Comparison of ENCODE assay signal across 8 cellular contexts in the genomic region with DNA sequence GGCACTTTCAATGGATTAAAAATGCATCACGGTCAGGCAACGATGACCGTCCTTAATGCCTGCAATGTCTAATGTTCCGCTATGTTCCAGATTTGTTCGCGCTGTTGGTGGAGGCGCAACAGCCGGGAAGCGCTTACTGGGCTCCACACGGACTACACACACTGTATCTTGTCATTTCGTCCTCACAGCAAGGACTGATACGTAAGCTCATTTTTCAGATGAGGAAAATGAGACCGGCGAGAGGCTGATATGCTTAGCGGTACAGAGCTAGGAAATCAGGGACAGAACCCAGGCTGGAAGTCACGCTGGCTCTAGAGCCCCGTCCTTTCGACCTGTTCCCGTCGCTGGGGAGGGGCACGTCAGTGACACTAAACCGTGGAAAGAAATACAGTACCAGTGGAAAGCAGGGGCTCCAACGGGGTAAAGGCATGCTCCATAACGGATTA. TPM values are rescaled to one million over a fixed set of nuclear protein-coding genes. Genes with fewer than 3 reads are reported as not detected.
DNase-seq lines count a peak whose midpoint lies in the region; ATAC-seq, FAIRE-seq and TF ChIP-seq lines count a peak whose summit lies in the region.

No MANE protein-coding gene starts in this region.

- no peaks in the 10 kb centered on the region for H3K27me3 ChIP-seq in CD8-positive, alpha-beta T cell (ENCODE audit: insufficient read depth, low read length)
- no peaks in the 10 kb centered on the region for H3K27me3 ChIP-seq in neuron (ENCODE audit: insufficient read depth, low read length)

- peaks cover 42% of the 10 kb centered on the region for H3K4me1 Mint-ChIP-seq in CD8-positive, alpha-beta T cell (ENCODE audit: low read depth)

- H3K4me1 ChIP-seq in CD8-positive, alpha-beta T cell (ENCODE audit: insufficient read depth, low read length), result peaks cover 45% of the 10 kb centered on the region
- H3K4me1 ChIP-seq in neuron (ENCODE audit: insufficient read depth, low read length), result peaks cover 3% of the 10 kb centered on the region

- no peak for TF ChIP-seq CTCF in CD8-positive, alpha-beta T cell (IDR thresholded peaks at IDR 0.05)

- peak overlapping the region; percentile 84 for H3K27ac ChIP-seq in CD8-positive, alpha-beta T cell (ENCODE audit: low read depth, low read length)

- H3K4me3 ChIP-seq in CD8-positive, alpha-beta T cell (ENCODE audit: low read depth, low read length), result peak overlapping the region; percentile 67
- H3K4me3 ChIP-seq in neuron (ENCODE audit: low read length), result peak overlapping the region; percentile 78

- ATAC-seq in CD8-positive, alpha-beta T cell, result peak; percentile 34
- peak; percentile 32 for ATAC-seq in HG03280 (IDR thresholded peaks at IDR 0.05; ENCODE audit: unreplicated experiment)

- H3K9me3 ChIP-seq in CD8-positive, alpha-beta T cell (ENCODE audit: low read length), result no peaks in the 10 kb centered on the region
- H3K9me3 ChIP-seq in neuron (ENCODE audit: low read length), result no peaks in the 10 kb centered on the region

- H2AFZ ChIP-seq in neuron (ENCODE audit: low read depth, low read length), result peak overlapping the region; percentile 98

- H3K36me3 Mint-ChIP-seq in CD8-positive, alpha-beta T cell, result peaks cover 14% of the 10 kb centered on the region

- POLR2A ChIA-PET in CD8-positive, alpha-beta T cell (lab: Charles Lee), result interaction anchor here (0.7 to 6.0 kb wide), 26 partner anchors 8 to 175 kb away, joined by 3 to 144 read pairs (median 6); no protein-coding TSS in a partner anchor

- intact Hi-C loops in CD8-positive, alpha-beta T cell (cut with DNase I, micrococcal nuclease), result loop anchor here (1.0 to 5.0 kb wide), 6 partner anchors 14 to 97 kb away; no protein-coding TSS in a partner anchor

- no peaks in the 10 kb centered on the region for H3K36me3 ChIP-seq in CD8-positive, alpha-beta T cell (ENCODE audit: insufficient read depth, low read length)
- H3K36me3 ChIP-seq in neuron (ENCODE audit: insufficient read depth, low read length), result no peaks in the 10 kb centered on the region

- peak overlapping the region; percentile 98 for H3K4me3 Mint-ChIP-seq in CD8-positive, alpha-beta T cell

- CTCF ChIA-PET in CD8-positive, alpha-beta T cell (lab: Charles Lee), result interaction anchor here (0.9 to 3.3 kb wide), 11 partner anchors 9 to 95 kb away, joined by 3 to 33 read pairs (median 7); no protein-coding TSS in a partner anchor

- H3K9me3 Mint-ChIP-seq in CD8-positive, alpha-beta T cell, result peaks cover 27% of the 10 kb centered on the region

- peak in 6 of 7 experiments; percentile 16 to 79 (median 45) for DNase-seq in CD8-positive, alpha-beta T cell
- DNase-seq in GM19239 (ENCODE audit: insufficient read length, low spot score) (no peak), NCI-H82 treated with DMSO at 0.1 percent for 48 hours (lab: John Stamatoyannopoulos, UW; ENCODE audit: unreplicated experiment) (peak; percentile 41), germinal center (ENCODE audit: low spot score) (peak; percentile 32), ecto neural progenitor cell (ENCODE audit: low spot score) (no peak)
- peak; percentile 15 for DNase-seq in activated T-helper 9 cell treated with anti-CD3 and anti-CD28 coated beads, Interleukin-2, amount 50 U/mL, for 16 hours (ENCODE audit: low read depth)

- H3K27me3 Mint-ChIP-seq in CD8-positive, alpha-beta T cell (ENCODE audit: low read depth), result no peaks in the 10 kb centered on the region

- FAIRE-seq in GM19239 (lab: Jason Lieb, UNC), result peak; percentile 86

- H3K27ac Mint-ChIP-seq in CD8-positive, alpha-beta T cell, result peak overlapping the region; percentile 99

RNA-seq across cellular contexts. Expression of gene TPK1, which starts 0.7 kb away (rescaled TPM):
- total RNA-seq in CD8-positive, alpha-beta T cell, result 10 to 100 TPM; 14.7 to 15.1 TPM

Comparison
In these comparisons a context has a peak if more than half of its experiments do, and no peak if none do; other contexts are left out.
1. DNase-seq: peak in CD8-positive, alpha-beta T cell (6 of 7), NCI-H82 treated with DMSO at 0.1 percent for 48 hours (single experiment), activated T-helper 9 cell treated with anti-CD3 and anti-CD28 coated beads, Interleukin-2, amount 50 U/mL, for 16 hours (single experiment) and germinal center (single experiment); none in GM19239 (single experiment) and ecto neural progenitor cell (single experiment).